In genomic region chr2:54053830-54054229, GRCh38 we compare ENCODE assay signal across 10 cellular contexts.
DNase-seq lines count a peak whose midpoint lies in the region; ATAC-seq and TF ChIP-seq lines count a peak whose summit lies in the region.
"Had no signal": no experiment of that assay in that cellular context is flagged by ENCODE, and none has a peak within 500 bp of the region (broad histone marks: within the 10 kb centered on the region; RNA-seq: fewer than 3 reads in every experiment).

No MANE protein-coding gene starts in this region.

- DNase-seq in effector memory CD8-positive, alpha-beta T cell, result no peak
- DNase-seq in ecto neural progenitor cell (ENCODE audit: low spot score) (no peak), CD14-positive monocyte (ENCODE audit: low spot score) (no peak), midbrain (lab: John Stamatoyannopoulos, UW) (no peak)
- no peak for DNase-seq in stimulated activated CD4-positive, alpha-beta T cell treated with anti-CD3 and anti-CD28 coated beads, Interleukin-15, amount 100 ng/mL, for 24 hours
- DNase-seq: activated gamma-delta T cell treated with Interleukin-2 at 50 U/mL for 16 hours had no signal

- peaks cover 16 to 27% of the 10 kb centered on the region in 2 donors for H3K4me1 Mint-ChIP-seq in effector memory CD8-positive, alpha-beta T cell (ENCODE audit: low read depth in 2 of 2)
- H3K4me1 Mint-ChIP-seq in CD14-positive monocyte, result no peaks in the 10 kb centered on the region
- H3K4me1 Mint-ChIP-seq: nephron had no signal

- ATAC-seq in GM18505 (IDR thresholded peaks at IDR 0.05; ENCODE audit: unreplicated experiment) (peak; percentile 39), GM21529 (IDR thresholded peaks at IDR 0.05; ENCODE audit: unreplicated experiment) (peak; percentile 44), HG03460 (IDR thresholded peaks at IDR 0.05; ENCODE audit: unreplicated experiment) (peak; percentile 43)
- peak; percentile 17 for ATAC-seq in effector memory CD8-positive, alpha-beta T cell (replicated peaks)

- H3K27me3 Mint-ChIP-seq in effector memory CD8-positive, alpha-beta T cell, result no peaks in the 10 kb centered on the region
- peaks cover 0 to under 1% (median 0%) of the 10 kb centered on the region in 3 donors for H3K27me3 Mint-ChIP-seq in CD14-positive monocyte (ENCODE audit: low read depth in 3 of 3)

- peak overlapping the region; percentile 87 to 97 for H3K27ac Mint-ChIP-seq in effector memory CD8-positive, alpha-beta T cell
- no peak overlapping the region for H3K27ac Mint-ChIP-seq in CD14-positive monocyte
- H3K27ac Mint-ChIP-seq: nephron had no signal

- no peak for TF ChIP-seq POLR2A in GM18505 (IDR thresholded peaks at IDR 0.05; ENCODE audit: borderline replicate concordance, extremely low read depth, insufficient read depth, insufficient read length)

- intact Hi-C loops in CD14-positive monocyte (cut with micrococcal nuclease), result no loop called here

- no peaks in the 10 kb centered on the region for H3K9me3 Mint-ChIP-seq in effector memory CD8-positive, alpha-beta T cell
- H3K9me3 Mint-ChIP-seq in CD14-positive monocyte, result peaks cover 0 to 8% (median 3%) of the 10 kb centered on the region in 7 donors

- H3K36me3 Mint-ChIP-seq in effector memory CD8-positive, alpha-beta T cell (ENCODE audit: insufficient read depth), result no peaks in the 10 kb centered on the region
- no peaks in the 10 kb centered on the region for H3K36me3 Mint-ChIP-seq in CD14-positive monocyte

- H3K4me3 Mint-ChIP-seq in effector memory CD8-positive, alpha-beta T cell, result peak overlapping the region; percentile 59 to 79
- H3K4me3 Mint-ChIP-seq in CD14-positive monocyte, result no peak overlapping the region
- H3K4me3 Mint-ChIP-seq: nephron had no signal

- no peak for TF ChIP-seq CTCF in CD14-positive monocyte (IDR thresholded peaks at IDR 0.05)

Comparison
In these comparisons a context has a peak if more than half of its experiments do, and no peak if none do; other contexts are left out.
1. H3K27ac Mint-ChIP-seq: peak in effector memory CD8-positive, alpha-beta T cell (2 of 2); none in CD14-positive monocyte (0 of 7).
2. H3K4me3 Mint-ChIP-seq: peak in effector memory CD8-positive, alpha-beta T cell (2 of 2); none in CD14-positive monocyte (0 of 2).
3. Peak in every context shown above with its lines, with median percentiles within 50 percentile points of each other: ATAC-seq.